ENCODE assay signal across 21 cellular contexts in the genomic region with DNA sequence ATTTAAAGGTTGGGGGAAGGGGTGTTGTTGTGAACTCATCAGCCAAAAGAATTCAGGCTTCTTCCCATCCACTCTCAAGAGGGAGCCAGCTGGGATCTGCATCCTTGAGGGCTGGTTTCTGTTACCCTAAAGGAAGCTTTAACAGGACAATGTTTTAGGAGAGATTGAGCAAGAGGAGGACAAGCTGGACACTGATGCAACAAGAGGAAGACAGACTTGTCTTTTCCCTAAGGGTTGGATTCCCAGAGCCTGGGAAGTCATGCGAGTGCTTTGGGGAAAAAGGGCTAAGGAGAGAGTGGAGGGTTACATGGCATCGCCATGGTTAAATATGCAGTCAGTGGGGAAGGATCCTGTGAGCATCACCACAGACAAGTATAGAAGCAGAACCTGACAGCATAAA. TPM values are rescaled to one million over a fixed set of nuclear protein-coding genes. Genes with fewer than 3 reads are reported as not detected.
"Had no signal": no experiment of that assay in that cellular context is flagged by ENCODE, and none has a peak within 500 bp of the region (broad histone marks: within the 10 kb centered on the region; RNA-seq: fewer than 3 reads in every experiment).

No MANE protein-coding gene starts in this region.

- H3K27me3 Mint-ChIP-seq: activated CD4-positive, alpha-beta memory T cell treated with anti-CD3 and anti-CD28 coated beads for 36 hours; activated CD4-positive, alpha-beta T cell treated with anti-CD3 and anti-CD28 coated beads, Interleukin-2, amount 10 ng/mL, durations not matched to agents 7 days and 5 days had no signal

- H3K27ac ChIP-seq: Peyer's patch, VCaP had no signal

- H3K27ac Mint-ChIP-seq: activated CD4-positive, alpha-beta memory T cell treated with anti-CD3 and anti-CD28 coated beads for 36 hours; activated CD4-positive, alpha-beta T cell treated with anti-CD3 and anti-CD28 coated beads, Interleukin-2, amount 10 ng/mL, durations not matched to agents 7 days and 5 days; activated naive CD4-positive, alpha-beta T cell treated with anti-CD3 and anti-CD28 coated beads, Interleukin-2, amount 50 U/mL, for 72 hours had no signal

- H3K27me3 ChIP-seq: Peyer's patch had no signal

- H3K4me3 ChIP-seq: K562, Peyer's patch had no signal

- ATAC-seq: activated naive CD4-positive, alpha-beta T cell treated with anti-CD3 and anti-CD28 coated beads, Interleukin-2, amount 50 U/mL, for 72 hours; activated T-cell treated with anti-CD3 and anti-CD28 coated beads, Interleukin-2, amount 50 U/mL, for 4 hours; K562 had no signal

- H3K9me3 ChIP-seq: Peyer's patch had no signal

- H3K36me3 ChIP-seq: Peyer's patch had no signal

- DNase-seq: activated CD4-positive, alpha-beta memory T cell treated with anti-CD3 and anti-CD28 coated beads for 36 hours; activated CD4-positive, alpha-beta T cell treated with anti-CD3 and anti-CD28 coated beads, Interleukin-2, amount 10 ng/mL, durations not matched to agents 7 days and 5 days; activated CD4-positive, CD25-positive, alpha-beta regulatory T cell; activated CD8-positive, alpha-beta memory T cell treated with anti-CD3 and anti-CD28 coated beads for 24 hours; activated effector memory CD4-positive, alpha-beta T cell treated with anti-CD3 and anti-CD28 coated beads, Interleukin-2, amount 50 U/mL, for 16 hours; activated naive CD4-positive, alpha-beta T cell treated with Interleukin-2 at 50 U/mL for 16 hours; activated T-cell treated with anti-CD3 and anti-CD28 coated beads, Interleukin-2, amount 50 U/mL, for 4 hours; cerebellar nuclear complex; Kasumi-1; NCI-H1092; NCI-H1417 treated with DMSO at 0.1 percent for 48 hours; NCI-H1694; NCI-H2029; NCI-H510A treated with DMSO at 0.1 percent for 48 hours; Peyer's patch; SHP77 treated with DMSO at 0.1 percent for 48 hours; T-helper 2 cell; T1000 had no signal

- H3K36me3 Mint-ChIP-seq: activated CD4-positive, alpha-beta memory T cell treated with anti-CD3 and anti-CD28 coated beads for 36 hours had no signal

- H3K4me1 Mint-ChIP-seq: activated CD4-positive, alpha-beta T cell treated with anti-CD3 and anti-CD28 coated beads, Interleukin-2, amount 10 ng/mL, durations not matched to agents 7 days and 5 days had no signal

- H3K4me1 ChIP-seq: Peyer's patch had no signal

- H3K4me3 Mint-ChIP-seq: activated CD4-positive, alpha-beta memory T cell treated with anti-CD3 and anti-CD28 coated beads for 36 hours; activated CD4-positive, alpha-beta T cell treated with anti-CD3 and anti-CD28 coated beads, Interleukin-2, amount 10 ng/mL, durations not matched to agents 7 days and 5 days; activated T-cell treated with anti-CD3 and anti-CD28 coated beads, Interleukin-2, amount 50 U/mL, for 4 hours had no signal

RNA-seq across cellular contexts. Expression of a gene that starts 47.6 kb away (rescaled TPM):
- total RNA-seq: activated CD4-positive, alpha-beta memory T cell treated with anti-CD3 and anti-CD28 coated beads for 36 hours; activated CD4-positive, alpha-beta T cell treated with anti-CD3 and anti-CD28 coated beads, Interleukin-2, amount 10 ng/mL, durations not matched to agents 7 days and 5 days; activated naive CD4-positive, alpha-beta T cell treated with anti-CD3 and anti-CD28 coated beads, Interleukin-2, amount 50 U/mL, for 72 hours; activated T-cell treated with anti-CD3 and anti-CD28 coated beads, Interleukin-2, amount 50 U/mL, for 4 hours; K562 had no signal
